ENCODE assay signal across 23 cellular contexts in the genomic region with DNA sequence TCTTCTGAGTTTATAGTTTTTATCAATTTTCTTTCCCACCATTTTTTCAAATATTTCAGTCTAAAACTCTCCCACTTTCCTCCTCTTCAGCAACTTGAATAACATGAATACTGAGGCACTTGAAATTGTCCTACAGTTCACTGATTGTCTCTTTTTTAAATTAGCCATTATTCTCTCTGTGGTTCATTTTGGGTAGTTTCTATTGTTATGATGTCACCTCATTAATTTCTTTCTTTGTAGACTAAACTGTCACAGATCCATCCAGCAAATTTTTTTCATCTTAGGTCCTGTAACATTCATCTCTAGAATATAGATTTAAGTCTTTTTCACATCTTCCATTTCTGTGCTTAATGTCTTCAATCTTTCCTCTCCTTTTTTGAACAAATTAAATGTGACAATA.
A peak's percentile ranks its signal among the peaks of the same experiment; 100 is the strongest.
DNase-seq lines count a peak whose midpoint lies in the region; ATAC-seq, FAIRE-seq and TF ChIP-seq lines count a peak whose summit lies in the region.
"Had no signal": no experiment of that assay in that cellular context is flagged by ENCODE, and none has a peak within 500 bp of the region (broad histone marks: within the 10 kb centered on the region; RNA-seq: fewer than 3 reads in every experiment).

No MANE protein-coding gene starts in this region.

- H3K4me2 ChIP-seq in GM12878 (ENCODE audit: control insufficient read depth, insufficient read depth): no peak overlapping the region
- H3K4me2 ChIP-seq: A549; BLaER1 treated with 17β-estradiol and CSF1 and Interleukin-3, amounts not matched to agents 10 nM and 100 nM had no signal

- no peak for TF ChIP-seq EP300 in GM12878 (IDR thresholded peaks at IDR 0.05; ENCODE audit: borderline replicate concordance in 1 of 2, control insufficient read depth in 1 of 2, low read depth in 2 of 2, low read length in 2 of 2)

- no TSS peak for BruUV-seq in GM12878 (replicated peaks; lab: Mats Ljungman, UMichigan)

- intact Hi-C loops in activated naive CD4-positive, alpha-beta T cell treated with anti-CD3 and anti-CD28 coated beads for 36 hours (cut with micrococcal nuclease): no loop called here
- intact Hi-C loops in GM12878 (cut with micrococcal nuclease; ENCODE audit: unreplicated experiment): no loop called here

- H3K9me3 ChIP-seq in GM12878 (replicated peaks; ENCODE audit: control insufficient read depth, insufficient read depth, low read length): no peaks in the 10 kb centered on the region; the same call in 1 of the 3 replicates
- H3K9me3 ChIP-seq: BLaER1 treated with 17β-estradiol and CSF1 and Interleukin-3, amounts not matched to agents 10 nM and 100 nM; Caco-2 had no signal

- peaks cover 5% of the 10 kb centered on the region for H3K36me3 Mint-ChIP-seq in T-helper 2 cell treated with Interferon-gamma antibody and Interleukin-4, amounts not matched to agents 5 μg/mL and 100 μg/mL, for 36 hours (ENCODE audit: low read depth)
- peaks cover 15% of the 10 kb centered on the region for H3K36me3 Mint-ChIP-seq in activated naive CD4-positive, alpha-beta T cell treated with anti-CD3 and anti-CD28 coated beads, Interleukin-2, amount 50 U/mL, for 24 hours
- H3K36me3 Mint-ChIP-seq in activated naive CD4-positive, alpha-beta T cell treated with anti-CD3 and anti-CD28 coated beads for 36 hours (ENCODE audit: low read depth): peaks cover 10% of the 10 kb centered on the region

- no peak for FAIRE-seq in GM12878 (lab: Jason Lieb, UNC)
- FAIRE-seq: A549, D721Med, G401.6, GM12891, GM19239 had no signal

- no peak overlapping the region for H3K27ac ChIP-seq in GM12878 (ENCODE audit: control insufficient read depth, insufficient read depth)
- H3K27ac ChIP-seq: 22Rv1; A549; BLaER1 treated with 17β-estradiol and CSF1 and Interleukin-3, amounts not matched to agents 10 nM and 100 nM; C4-2B had no signal

- no peak for TF ChIP-seq CTCF in GM06990 (IDR thresholded peaks at IDR 0.05; ENCODE audit: insufficient read depth, low read length, poor library complexity, severe bottlenecking)
- TF ChIP-seq CTCF in GM12878 (IDR thresholded peaks at IDR 0.05 in 2 of 3, conservative IDR thresholded peaks at IDR 0.05 in 1 of 3; ENCODE audit: control insufficient read depth in 2 of 3, extremely low read depth in 1 of 3, insufficient read depth in 1 of 3, low read depth in 3 of 3, low read length in 3 of 3): no peak

- ATAC-seq in GM12878: peak; percentile 51
- ATAC-seq: A549; CD8-positive, alpha-beta T cell had no signal

- TF ChIP-seq POLR2A in GM12878 (IDR thresholded peaks at IDR 0.05; ENCODE audit: low read depth, low read length): no peak

- H3K36me3 ChIP-seq in GM06990 (ENCODE audit: control insufficient read depth, insufficient read depth, low read length): no peaks in the 10 kb centered on the region
- H3K36me3 ChIP-seq in GM12878 (ENCODE audit: control insufficient read depth in 2 of 2, insufficient read depth in 2 of 2, low read length in 1 of 2): no peaks in the 10 kb centered on the region
- H3K36me3 ChIP-seq: BLaER1 treated with 17β-estradiol and CSF1 and Interleukin-3, amounts not matched to agents 10 nM and 100 nM had no signal

- H3K4me3 Mint-ChIP-seq in T-helper 2 cell treated with Interferon-gamma antibody and Interleukin-4, amounts not matched to agents 5 μg/mL and 100 μg/mL, for 36 hours: no peak overlapping the region
- no peak overlapping the region for H3K4me3 Mint-ChIP-seq in activated naive CD4-positive, alpha-beta T cell treated with anti-CD3 and anti-CD28 coated beads, Interleukin-2, amount 50 U/mL, for 24 hours
- no peak overlapping the region for H3K4me3 Mint-ChIP-seq in activated naive CD4-positive, alpha-beta T cell treated with anti-CD3 and anti-CD28 coated beads for 36 hours
- H3K4me3 Mint-ChIP-seq: B cell; CD4-positive, alpha-beta T cell; CD8-positive, alpha-beta T cell had no signal

- no peaks in the 10 kb centered on the region for H3K27me3 ChIP-seq in GM06990 (replicated peaks; ENCODE audit: control insufficient read depth, insufficient read depth, low read length)
- no peaks in the 10 kb centered on the region for H3K27me3 ChIP-seq in GM12878 (replicated peaks in 1 of 2; ENCODE audit: control insufficient read depth in 2 of 2, insufficient read depth in 2 of 2, low read length in 1 of 2)
- H3K27me3 ChIP-seq: BLaER1 treated with 17β-estradiol and CSF1 and Interleukin-3, amounts not matched to agents 10 nM and 100 nM had no signal

- peaks cover 2% of the 10 kb centered on the region; the same call in 1 of the 2 replicates for H3K4me1 ChIP-seq in GM12878 (ENCODE audit: control insufficient read depth, insufficient read depth, low read length)
- H3K4me1 ChIP-seq: Caco-2 had no signal

- no peak for DNase-seq in T-helper 2 cell treated with Interferon-gamma antibody and Interleukin-4, amounts not matched to agents 5 μg/mL and 100 μg/mL, for 36 hours (ENCODE audit: low spot score)
- DNase-seq in T-helper 2 cell (no peak), GM06990 (ENCODE audit: extremely low read depth, insufficient read length) (peak; percentile 21), GM12878 (ENCODE audit: low read depth, low spot score) (no peak)
- DNase-seq in activated naive CD4-positive, alpha-beta T cell treated with anti-CD3 and anti-CD28 coated beads for 36 hours: no peak
- no peak for DNase-seq in stimulated activated naive CD4-positive, alpha-beta T cell (lab: John Stamatoyannopoulos, UW)
- DNase-seq: AML-193; Caco-2; Calu3; CD4-positive, alpha-beta T cell; CD8-positive, alpha-beta T cell; DMS79 treated with DMSO at 0.1 percent for 48 hours; GF-D8 had no signal

- no peaks in the 10 kb centered on the region for H3K79me2 ChIP-seq in GM12878 (ENCODE audit: control insufficient read depth, insufficient read depth, low read length)

- CTCF ChIA-PET in activated naive CD4-positive, alpha-beta T cell treated with anti-CD3 and anti-CD28 coated beads for 36 hours (lab: Charles Lee): interaction anchor here (0.5 kb wide), 1 partner anchor 41 kb away, joined by 3 read pairs; no protein-coding TSS in a partner anchor
- CTCF ChIA-PET in GM12878 (lab: Yijun Ruan, JAX): interaction anchor here (1.0 kb wide), 1 partner anchor 12 kb away, joined by 3 read pairs; no protein-coding TSS in a partner anchor

- H3K27ac Mint-ChIP-seq in T-helper 2 cell treated with Interferon-gamma antibody and Interleukin-4, amounts not matched to agents 5 μg/mL and 100 μg/mL, for 36 hours: peak overlapping the region; percentile 29
- peak overlapping the region; percentile 32 for H3K27ac Mint-ChIP-seq in activated naive CD4-positive, alpha-beta T cell treated with anti-CD3 and anti-CD28 coated beads, Interleukin-2, amount 50 U/mL, for 24 hours
- H3K27ac Mint-ChIP-seq in activated naive CD4-positive, alpha-beta T cell treated with anti-CD3 and anti-CD28 coated beads for 36 hours: no peak overlapping the region
- H3K27ac Mint-ChIP-seq: B cell; CD4-positive, alpha-beta T cell; CD8-positive, alpha-beta T cell had no signal

- H3K27me3 Mint-ChIP-seq in T-helper 2 cell treated with Interferon-gamma antibody and Interleukin-4, amounts not matched to agents 5 μg/mL and 100 μg/mL, for 36 hours (ENCODE audit: low read depth): no peaks in the 10 kb centered on the region
- no peaks in the 10 kb centered on the region for H3K27me3 Mint-ChIP-seq in activated naive CD4-positive, alpha-beta T cell treated with anti-CD3 and anti-CD28 coated beads, Interleukin-2, amount 50 U/mL, for 24 hours
- no peaks in the 10 kb centered on the region for H3K27me3 Mint-ChIP-seq in activated naive CD4-positive, alpha-beta T cell treated with anti-CD3 and anti-CD28 coated beads for 36 hours (ENCODE audit: low read depth)
- H3K27me3 Mint-ChIP-seq: B cell; CD4-positive, alpha-beta T cell had no signal

- H3K9me3 Mint-ChIP-seq in T-helper 2 cell treated with Interferon-gamma antibody and Interleukin-4, amounts not matched to agents 5 μg/mL and 100 μg/mL, for 36 hours: peaks cover 9% of the 10 kb centered on the region
- peaks cover 8% of the 10 kb centered on the region for H3K9me3 Mint-ChIP-seq in activated naive CD4-positive, alpha-beta T cell treated with anti-CD3 and anti-CD28 coated beads, Interleukin-2, amount 50 U/mL, for 24 hours
- no peaks in the 10 kb centered on the region for H3K9me3 Mint-ChIP-seq in activated naive CD4-positive, alpha-beta T cell treated with anti-CD3 and anti-CD28 coated beads for 36 hours
- H3K9me3 Mint-ChIP-seq: CD4-positive, alpha-beta T cell; CD8-positive, alpha-beta T cell had no signal

- POLR2A ChIA-PET in GM12878 (lab: Charles Lee): no interaction called here

- SMC1A ChIA-PET in GM12878 (lab: Charles Lee; ENCODE audit: uncharacterized antibody, unreplicated experiment): interaction anchor here (0.9 kb wide), 1 partner anchor 103 kb away, joined by 3 read pairs; no protein-coding TSS in a partner anchor

- in situ Hi-C loops in GM12878 (cut with MboI): no loop called here

- no peak overlapping the region for H3K9ac ChIP-seq in GM12878 (ENCODE audit: control insufficient read depth, insufficient read depth, low read length)
- H3K9ac ChIP-seq: BLaER1 treated with 17β-estradiol and CSF1 and Interleukin-3, amounts not matched to agents 10 nM and 100 nM had no signal

- no peak for TF ChIP-seq RAD21 in GM12878 (IDR thresholded peaks at IDR 0.05; ENCODE audit: insufficient read depth, low read depth, low read length)

- H3K4me1 Mint-ChIP-seq in T-helper 2 cell treated with Interferon-gamma antibody and Interleukin-4, amounts not matched to agents 5 μg/mL and 100 μg/mL, for 36 hours (ENCODE audit: low read depth): peaks cover 25% of the 10 kb centered on the region
- peaks cover 23% of the 10 kb centered on the region for H3K4me1 Mint-ChIP-seq in activated naive CD4-positive, alpha-beta T cell treated with anti-CD3 and anti-CD28 coated beads, Interleukin-2, amount 50 U/mL, for 24 hours
- peaks cover 19% of the 10 kb centered on the region for H3K4me1 Mint-ChIP-seq in activated naive CD4-positive, alpha-beta T cell treated with anti-CD3 and anti-CD28 coated beads for 36 hours (ENCODE audit: low read depth)

- H3K4me3 ChIP-seq in GM06990 (replicated peaks; ENCODE audit: low read depth, low read length) (no peak overlapping the region), GM12878 (no peak overlapping the region)
- H3K4me3 ChIP-seq: A549; BLaER1 treated with 17β-estradiol and CSF1 and Interleukin-3, amounts not matched to agents 10 nM and 100 nM had no signal

- H4K20me1 ChIP-seq in GM12878 (ENCODE audit: control insufficient read depth, insufficient read depth): no peaks in the 10 kb centered on the region
- H4K20me1 ChIP-seq: BLaER1 treated with 17β-estradiol and CSF1 and Interleukin-3, amounts not matched to agents 10 nM and 100 nM had no signal

- no peak overlapping the region for H2AFZ ChIP-seq in GM12878 (ENCODE audit: control insufficient read depth, low read depth, low read length)

- RAD21 ChIA-PET in GM12878 (lab: Charles Lee; ENCODE audit: unreplicated experiment): no interaction called here
